Comparison of ENCODE assay signal across 8 cellular contexts in genomic region chr17:79042421-79043190, GRCh38. TPM values are rescaled to one million over a fixed set of nuclear protein-coding genes. Genes with fewer than 3 reads are reported as not detected.
DNase-seq lines count a peak whose midpoint lies in the region; ATAC-seq and TF ChIP-seq lines count a peak whose summit lies in the region.

No MANE protein-coding gene starts in this region.

- TF ChIP-seq POLR2A in Peyer's patch (IDR thresholded peaks at IDR 0.05) (no peak), vagina (IDR thresholded peaks at IDR 0.05) (no peak)

- peak; percentile 80 for DNase-seq in A172 (ENCODE audit: low spot score)
- DNase-seq in GM19240 (ENCODE audit: insufficient read length, low spot score) = peak; percentile 41
- peak; percentile 63 to 90 (median 83) for DNase-seq in Peyer's patch
- DNase-seq in activated T-helper 1 cell treated with Interleukin-2 at 50 U/mL for 16 hours (ENCODE audit: low read depth) = peak; percentile 45
- DNase-seq in fibroblast of the conjunctiva (ENCODE audit: low read depth) = peak; percentile 31
- DNase-seq in posterior vena cava (ENCODE audit: low spot score) = peak; percentile 86
- no peak for DNase-seq in vagina (ENCODE audit: extremely low spot score in 2 of 2)

- TF ChIP-seq CTCF in Peyer's patch (IDR thresholded peaks at IDR 0.05) = peak; percentile 66 to 91 (median 86)
- peak; percentile 71 to 82 (median 76) for TF ChIP-seq CTCF in vagina (IDR thresholded peaks at IDR 0.05)

- no peak for ATAC-seq in HG03045 (IDR thresholded peaks at IDR 0.05; ENCODE audit: unreplicated experiment)

- H3K27me3 ChIP-seq in Peyer's patch (no peaks in the 10 kb centered on the region), vagina (no peaks in the 10 kb centered on the region)

- no peaks in the 10 kb centered on the region for H3K9me3 ChIP-seq in Peyer's patch
- H3K9me3 ChIP-seq in vagina = no peaks in the 10 kb centered on the region

- H3K4me1 ChIP-seq in Peyer's patch = no peaks in the 10 kb centered on the region
- H3K4me1 ChIP-seq in vagina = peaks cover 24% of the 10 kb centered on the region

- no peak overlapping the region for H3K27ac ChIP-seq in Peyer's patch
- H3K27ac ChIP-seq in vagina = no peak overlapping the region

- H3K4me3 ChIP-seq in Peyer's patch (no peak overlapping the region), vagina (no peak overlapping the region)

- intact Hi-C loops in posterior vena cava (cut with DNase I) (no loop called here), vagina (cut with DNase I) (no loop called here)

- H3K36me3 ChIP-seq in Peyer's patch = no peaks in the 10 kb centered on the region
- H3K36me3 ChIP-seq in vagina = no peaks in the 10 kb centered on the region

RNA-seq across cellular contexts. Expression of gene C1QTNF1, which starts 18.6 kb away (rescaled TPM):
- total RNA-seq in A172 (2014; rRNA removed; shearing (Covaris generic)) = 6.5 and 11.8 TPM in 2 replicates
- total RNA-seq in Peyer's patch = 10 to 100 TPM in 3 of 4 donors, 1 to 10 TPM in 1; 6.3 to 20.6 (median 14.3) TPM
- total RNA-seq in posterior vena cava = 100 to 1,000 TPM; 172 to 261 TPM
- 30.7 TPM for total RNA-seq in vagina

RNA-seq across cellular contexts. Expression of gene ENGASE, which starts 32.0 kb away (rescaled TPM):
- total RNA-seq in A172 (2014; rRNA removed; shearing (Covaris generic)) = 8.8 and 9.1 TPM in 2 replicates
- 100 to 1,000 TPM in 3 of 4 donors, 10 to 100 TPM in 1; 57.6 to 336 (median 223) TPM for total RNA-seq in Peyer's patch
- 10 to 100 TPM; 18.2 to 29.7 TPM for total RNA-seq in posterior vena cava
- 13.8 TPM for total RNA-seq in vagina

RNA-seq across cellular contexts. Expression of gene CANT1, which starts 33.0 kb away (rescaled TPM):
- total RNA-seq in A172 (2014; rRNA removed; shearing (Covaris generic)) = 81.4 and 90.1 TPM in 2 replicates
- total RNA-seq in Peyer's patch = 100 to 1,000 TPM in 1 of 4 donors, 10 to 100 TPM in 3; 56.9 to 125 (median 80.0) TPM
- 10 to 100 TPM; 29.5 to 34.7 TPM for total RNA-seq in posterior vena cava
- 23.1 TPM for total RNA-seq in vagina

Comparison
In these comparisons a context has a peak if more than half of its experiments do, and no peak if none do; other contexts are left out.
1. DNase-seq: peak in A172 (single experiment), GM19240 (single experiment), Peyer's patch (3 of 3), activated T-helper 1 cell treated with Interleukin-2 at 50 U/mL for 16 hours (single experiment), fibroblast of the conjunctiva (single experiment) and posterior vena cava (single experiment); none in vagina (0 of 2).